9 cellular contexts compared by ENCODE assay signal in the genomic region with DNA sequence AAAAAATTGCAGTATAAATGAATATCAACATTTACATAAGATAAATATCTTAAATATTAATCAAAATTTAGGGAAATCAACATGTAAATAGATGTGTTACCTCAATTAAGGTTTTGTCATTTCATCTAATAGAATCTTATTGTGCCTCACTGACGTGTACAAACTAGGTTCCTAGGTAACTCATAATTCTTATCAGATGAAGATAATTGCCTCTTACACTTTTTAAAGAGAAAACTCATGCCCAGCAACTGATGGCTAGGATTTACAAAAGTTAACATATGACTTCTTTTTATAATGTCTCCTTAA. TPM values are rescaled to one million over a fixed set of nuclear protein-coding genes. Genes with fewer than 3 reads are reported as not detected.
DNase-seq lines count a peak whose midpoint lies in the region; ATAC-seq and TF ChIP-seq lines count a peak whose summit lies in the region.
"Had no signal": no experiment of that assay in that cellular context is flagged by ENCODE, and none has a peak within 500 bp of the region (broad histone marks: within the 10 kb centered on the region; RNA-seq: fewer than 3 reads in every experiment).

No MANE protein-coding gene starts in this region.

- peaks cover 15% of the 10 kb centered on the region for H3K4me1 Mint-ChIP-seq in activated T-cell treated with anti-CD3 and anti-CD28 coated beads, Interleukin-2, amount 50 U/mL, for 72 hours (ENCODE audit: low read depth)
- H3K4me1 Mint-ChIP-seq in activated CD4-positive, alpha-beta memory T cell treated with anti-CD3 and anti-CD28 coated beads for 36 hours (ENCODE audit: low read depth): peaks cover 13% of the 10 kb centered on the region

- H3K36me3 Mint-ChIP-seq in activated T-cell treated with anti-CD3 and anti-CD28 coated beads, Interleukin-2, amount 50 U/mL, for 72 hours (ENCODE audit: insufficient read depth in 2 of 2): no peaks in the 10 kb centered on the region
- H3K36me3 Mint-ChIP-seq in activated CD4-positive, alpha-beta memory T cell treated with anti-CD3 and anti-CD28 coated beads for 36 hours: no peaks in the 10 kb centered on the region

- H3K27ac ChIP-seq in ascending aorta (no peak overlapping the region), thoracic aorta (no peak overlapping the region)

- TF ChIP-seq CTCF in ascending aorta (IDR thresholded peaks at IDR 0.05) (no peak), thoracic aorta (IDR thresholded peaks at IDR 0.05) (no peak)

- CTCF ChIA-PET in activated CD4-positive, alpha-beta memory T cell treated with anti-CD3 and anti-CD28 coated beads for 36 hours (lab: Charles Lee): interaction anchor here (0.6 to 2.3 kb wide), 10 partner anchors 8 to 123 kb away, joined by 3 to 36 read pairs (median 4); a partner anchor contains a TSS

- intact Hi-C loops in ascending aorta (cut with DNase I): loop anchor here (1.0 to 5.0 kb wide), 3 partner anchors 50 to 86 kb away; a partner anchor contains a TSS
- intact Hi-C loops in activated CD4-positive, alpha-beta memory T cell treated with anti-CD3 and anti-CD28 coated beads for 36 hours (cut with micrococcal nuclease): loop anchor here (1.0 to 2.0 kb wide), 5 partner anchors 17 to 560 kb away; a partner anchor contains a TSS

- ATAC-seq in activated T-cell treated with anti-CD3 and anti-CD28 coated beads, Interleukin-2, amount 50 U/mL, for 72 hours (replicated peaks in 1 of 2): no peak
- ATAC-seq in HG02798 (IDR thresholded peaks at IDR 0.05; ENCODE audit: poor library complexity, unreplicated experiment): peak; percentile 3
- ATAC-seq in thoracic aorta (ENCODE audit: insufficient number of reproducible peaks, low FRiP score, low read depth): no peak

- no peaks in the 10 kb centered on the region for H3K9me3 Mint-ChIP-seq in activated T-cell treated with anti-CD3 and anti-CD28 coated beads, Interleukin-2, amount 50 U/mL, for 72 hours
- H3K9me3 Mint-ChIP-seq in activated CD4-positive, alpha-beta memory T cell treated with anti-CD3 and anti-CD28 coated beads for 36 hours: no peaks in the 10 kb centered on the region

- H3K27me3 Mint-ChIP-seq in activated T-cell treated with anti-CD3 and anti-CD28 coated beads, Interleukin-2, amount 50 U/mL, for 72 hours (ENCODE audit: low read depth): peaks cover 41% of the 10 kb centered on the region
- H3K27me3 Mint-ChIP-seq in activated CD4-positive, alpha-beta memory T cell treated with anti-CD3 and anti-CD28 coated beads for 36 hours: peaks cover 7% of the 10 kb centered on the region

- peak overlapping the region; percentile 6 to 9 for H3K4me3 ChIP-seq in ascending aorta
- peak overlapping the region; percentile 6 for H3K4me3 ChIP-seq in thoracic aorta
- H3K4me3 ChIP-seq in MG63: no peak overlapping the region

- H3K9me3 ChIP-seq in ascending aorta (no peaks in the 10 kb centered on the region), thoracic aorta (no peaks in the 10 kb centered on the region), MG63 (no peaks in the 10 kb centered on the region)
- H3K9me3 ChIP-seq: Caco-2 had no signal

- peak overlapping the region; percentile 43 to 59 for H3K4me3 Mint-ChIP-seq in activated T-cell treated with anti-CD3 and anti-CD28 coated beads, Interleukin-2, amount 50 U/mL, for 72 hours
- no peak overlapping the region for H3K4me3 Mint-ChIP-seq in activated CD4-positive, alpha-beta memory T cell treated with anti-CD3 and anti-CD28 coated beads for 36 hours

- no peak for DNase-seq in activated T-cell treated with anti-CD3 and anti-CD28 coated beads, Interleukin-2, amount 50 U/mL, for 72 hours
- DNase-seq in activated T-cell treated with anti-CD3 and anti-CD28 coated beads for 4 hours (no peak), ascending aorta (ENCODE audit: low spot score in 2 of 2) (no peak), thoracic aorta (ENCODE audit: low spot score) (no peak), MG63 (no peak)
- DNase-seq in activated CD4-positive, alpha-beta memory T cell treated with anti-CD3 and anti-CD28 coated beads for 36 hours: no peak
- DNase-seq in activated CD8-positive, alpha-beta memory T cell treated with anti-CD3 and anti-CD28 coated beads, Interleukin-2, amount 50 U/mL, for 4 hours: no peak

- peak overlapping the region; percentile 22 for H3K27ac Mint-ChIP-seq in activated T-cell treated with anti-CD3 and anti-CD28 coated beads, Interleukin-2, amount 50 U/mL, for 72 hours
- H3K27ac Mint-ChIP-seq in activated CD4-positive, alpha-beta memory T cell treated with anti-CD3 and anti-CD28 coated beads for 36 hours: no peak overlapping the region

- H3K27me3 ChIP-seq in ascending aorta (no peaks in the 10 kb centered on the region), thoracic aorta (replicated peaks; ENCODE audit: insufficient read depth) (no peaks in the 10 kb centered on the region), MG63 (no peaks in the 10 kb centered on the region)

- H3K36me3 ChIP-seq in ascending aorta (no peaks in the 10 kb centered on the region), thoracic aorta (no peaks in the 10 kb centered on the region), MG63 (no peaks in the 10 kb centered on the region)

- POLR2A ChIA-PET in activated CD4-positive, alpha-beta memory T cell treated with anti-CD3 and anti-CD28 coated beads for 36 hours (lab: Charles Lee): no interaction called here

- H3K4me1 ChIP-seq in ascending aorta (peaks cover 4 to 42% of the 10 kb centered on the region in 2 donors), thoracic aorta (ENCODE audit: control insufficient read depth in 1 of 2, low read depth in 2 of 2) (peaks cover 24 to 79% of the 10 kb centered on the region in 2 donors)

RNA-seq across cellular contexts. Expression of a gene that starts 49.6 kb away (rescaled TPM):
- under 1 TPM; 0.02 to 0.05 TPM for total RNA-seq in activated T-cell treated with anti-CD3 and anti-CD28 coated beads, Interleukin-2, amount 50 U/mL, for 72 hours
- total RNA-seq in ascending aorta: 8.4 TPM
- total RNA-seq in thoracic aorta: 10 to 100 TPM; 16.0 to 20.0 TPM
- total RNA-seq in MG63 (2014; rRNA removed; shearing (Covaris generic); ENCODE audit: low replicate concordance): 0.07 and 0.16 TPM in 2 replicates
- total RNA-seq in activated CD4-positive, alpha-beta memory T cell treated with anti-CD3 and anti-CD28 coated beads for 36 hours: under 1 TPM; 0.02 TPM
